1 cellular context compared by ENCODE assay signal in genomic region chr6:158072083-158072721, GRCh38.
A peak's percentile ranks its signal among the peaks of the same experiment; 100 is the strongest.
TF ChIP-seq lines count a peak whose summit lies in the region.

No MANE protein-coding gene starts in this region.

TF ChIP-seq in HepG2, 621 proteins besides CTCF, POLR2A, EP300 and RAD21 (continued from another document and continues in another):
- TF ChIP-seq KAT7 (CRISPR knock-in tag; IDR thresholded peaks at IDR 0.05; ENCODE audit: borderline replicate concordance): no peak
- no peak for TF ChIP-seq REST (IDR thresholded peaks at IDR 0.05; ENCODE audit: borderline replicate concordance in 1 of 2, low read depth in 1 of 2, low read length in 2 of 2)
- no peak; the same call in 1 of the 2 replicates for TF ChIP-seq SSRP1 (CRISPR knock-in tag; IDR thresholded peaks at IDR 0.05)
- TF ChIP-seq DNMT3B (CRISPR knock-in tag; conservative IDR thresholded peaks at IDR 0.05): peak; percentile 63; the same call in 1 of the 2 replicates
- no peak for TF ChIP-seq PBX2 (CRISPR knock-in tag; IDR thresholded peaks at IDR 0.05)
- TF ChIP-seq GZF1 (CRISPR knock-in tag; IDR thresholded peaks at IDR 0.05): no peak
- TF ChIP-seq MYPOP (CRISPR knock-in tag; IDR thresholded peaks at IDR 0.05): peak; percentile 73; the same call in 1 of the 2 replicates
- TF ChIP-seq, protein P1, sequence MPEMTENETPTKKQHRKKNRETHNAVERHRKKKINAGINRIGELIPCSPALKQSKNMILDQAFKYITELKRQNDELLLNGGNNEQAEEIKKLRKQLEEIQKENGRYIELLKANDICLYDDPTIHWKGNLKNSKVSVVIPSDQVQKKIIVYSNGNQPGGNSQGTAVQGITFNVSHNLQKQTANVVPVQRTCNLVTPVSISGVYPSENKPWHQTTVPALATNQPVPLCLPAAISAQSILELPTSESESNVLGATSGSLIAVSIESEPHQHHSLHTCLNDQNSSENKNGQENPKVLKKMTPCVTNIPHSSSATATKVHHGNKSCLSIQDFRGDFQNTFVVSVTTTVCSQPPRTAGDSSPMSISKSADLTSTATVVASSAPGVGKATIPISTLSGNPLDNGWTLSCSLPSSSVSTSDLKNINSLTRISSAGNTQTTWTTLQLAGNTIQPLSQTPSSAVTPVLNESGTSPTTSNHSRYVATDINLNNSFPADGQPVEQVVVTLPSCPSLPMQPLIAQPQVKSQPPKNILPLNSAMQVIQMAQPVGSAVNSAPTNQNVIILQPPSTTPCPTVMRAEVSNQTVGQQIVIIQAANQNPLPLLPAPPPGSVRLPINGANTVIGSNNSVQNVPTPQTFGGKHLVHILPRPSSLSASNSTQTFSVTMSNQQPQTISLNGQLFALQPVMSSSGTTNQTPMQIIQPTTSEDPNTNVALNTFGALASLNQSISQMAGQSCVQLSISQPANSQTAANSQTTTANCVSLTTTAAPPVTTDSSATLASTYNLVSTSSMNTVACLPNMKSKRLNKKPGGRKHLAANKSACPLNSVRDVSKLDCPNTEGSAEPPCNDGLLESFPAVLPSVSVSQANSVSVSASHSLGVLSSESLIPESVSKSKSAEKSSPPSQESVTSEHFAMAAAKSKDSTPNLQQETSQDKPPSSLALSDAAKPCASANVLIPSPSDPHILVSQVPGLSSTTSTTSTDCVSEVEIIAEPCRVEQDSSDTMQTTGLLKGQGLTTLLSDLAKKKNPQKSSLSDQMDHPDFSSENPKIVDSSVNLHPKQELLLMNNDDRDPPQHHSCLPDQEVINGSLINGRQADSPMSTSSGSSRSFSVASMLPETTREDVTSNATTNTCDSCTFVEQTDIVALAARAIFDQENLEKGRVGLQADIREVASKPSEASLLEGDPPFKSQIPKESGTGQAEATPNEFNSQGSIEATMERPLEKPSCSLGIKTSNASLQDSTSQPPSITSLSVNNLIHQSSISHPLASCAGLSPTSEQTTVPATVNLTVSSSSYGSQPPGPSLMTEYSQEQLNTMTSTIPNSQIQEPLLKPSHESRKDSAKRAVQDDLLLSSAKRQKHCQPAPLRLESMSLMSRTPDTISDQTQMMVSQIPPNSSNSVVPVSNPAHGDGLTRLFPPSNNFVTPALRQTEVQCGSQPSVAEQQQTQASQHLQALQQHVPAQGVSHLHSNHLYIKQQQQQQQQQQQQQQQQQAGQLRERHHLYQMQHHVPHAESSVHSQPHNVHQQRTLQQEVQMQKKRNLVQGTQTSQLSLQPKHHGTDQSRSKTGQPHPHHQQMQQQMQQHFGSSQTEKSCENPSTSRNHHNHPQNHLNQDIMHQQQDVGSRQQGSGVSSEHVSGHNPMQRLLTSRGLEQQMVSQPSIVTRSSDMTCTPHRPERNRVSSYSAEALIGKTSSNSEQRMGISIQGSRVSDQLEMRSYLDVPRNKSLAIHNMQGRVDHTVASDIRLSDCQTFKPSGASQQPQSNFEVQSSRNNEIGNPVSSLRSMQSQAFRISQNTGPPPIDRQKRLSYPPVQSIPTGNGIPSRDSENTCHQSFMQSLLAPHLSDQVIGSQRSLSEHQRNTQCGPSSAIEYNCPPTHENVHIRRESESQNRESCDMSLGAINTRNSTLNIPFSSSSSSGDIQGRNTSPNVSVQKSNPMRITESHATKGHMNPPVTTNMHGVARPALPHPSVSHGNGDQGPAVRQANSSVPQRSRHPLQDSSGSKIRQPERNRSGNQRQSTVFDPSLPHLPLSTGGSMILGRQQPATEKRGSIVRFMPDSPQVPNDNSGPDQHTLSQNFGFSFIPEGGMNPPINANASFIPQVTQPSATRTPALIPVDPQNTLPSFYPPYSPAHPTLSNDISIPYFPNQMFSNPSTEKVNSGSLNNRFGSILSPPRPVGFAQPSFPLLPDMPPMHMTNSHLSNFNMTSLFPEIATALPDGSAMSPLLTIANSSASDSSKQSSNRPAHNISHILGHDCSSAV (CRISPR knock-in tag; IDR thresholded peaks at IDR 0.05; ENCODE audit: borderline replicate concordance): no peak
- TF ChIP-seq, protein P2, sequence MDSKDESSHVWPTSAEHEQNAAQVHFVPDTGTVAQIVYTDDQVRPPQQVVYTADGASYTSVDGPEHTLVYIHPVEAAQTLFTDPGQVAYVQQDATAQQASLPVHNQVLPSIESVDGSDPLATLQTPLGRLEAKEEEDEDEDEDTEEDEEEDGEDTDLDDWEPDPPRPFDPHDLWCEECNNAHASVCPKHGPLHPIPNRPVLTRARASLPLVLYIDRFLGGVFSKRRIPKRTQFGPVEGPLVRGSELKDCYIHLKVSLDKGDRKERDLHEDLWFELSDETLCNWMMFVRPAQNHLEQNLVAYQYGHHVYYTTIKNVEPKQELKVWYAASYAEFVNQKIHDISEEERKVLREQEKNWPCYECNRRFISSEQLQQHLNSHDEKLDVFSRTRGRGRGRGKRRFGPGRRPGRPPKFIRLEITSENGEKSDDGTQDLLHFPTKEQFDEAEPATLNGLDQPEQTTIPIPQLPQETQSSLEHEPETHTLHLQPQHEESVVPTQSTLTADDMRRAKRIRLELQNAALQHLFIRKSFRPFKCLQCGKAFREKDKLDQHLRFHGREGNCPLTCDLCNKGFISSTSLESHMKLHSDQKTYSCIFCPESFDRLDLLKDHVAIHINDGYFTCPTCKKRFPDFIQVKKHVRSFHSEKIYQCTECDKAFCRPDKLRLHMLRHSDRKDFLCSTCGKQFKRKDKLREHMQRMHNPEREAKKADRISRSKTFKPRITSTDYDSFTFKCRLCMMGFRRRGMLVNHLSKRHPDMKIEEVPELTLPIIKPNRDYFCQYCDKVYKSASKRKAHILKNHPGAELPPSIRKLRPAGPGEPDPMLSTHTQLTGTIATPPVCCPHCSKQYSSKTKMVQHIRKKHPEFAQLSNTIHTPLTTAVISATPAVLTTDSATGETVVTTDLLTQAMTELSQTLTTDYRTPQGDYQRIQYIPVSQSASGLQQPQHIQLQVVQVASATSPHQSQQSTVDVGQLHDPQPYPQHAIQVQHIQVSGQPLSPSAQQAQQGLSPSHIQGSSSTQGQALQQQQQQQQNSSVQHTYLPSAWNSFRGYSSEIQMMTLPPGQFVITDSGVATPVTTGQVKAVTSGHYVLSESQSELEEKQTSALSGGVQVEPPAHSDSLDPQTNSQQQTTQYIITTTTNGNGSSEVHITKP (CRISPR knock-in tag; IDR thresholded peaks at IDR 0.05; ENCODE audit: low read depth): 0 out of 2 replicates have a peak, but pooled peaks have one; percentile 5
- no peak for TF ChIP-seq SIN3A (IDR thresholded peaks at IDR 0.05; ENCODE audit: borderline replicate concordance, low read depth, low read length)
- TF ChIP-seq ZC3H4 (CRISPR knock-in tag; IDR thresholded peaks at IDR 0.05; ENCODE audit: borderline replicate concordance): 0 out of 2 replicates have a peak, but pooled peaks have one; percentile 59
- TF ChIP-seq ZSCAN30 (CRISPR knock-in tag; IDR thresholded peaks at IDR 0.05): no peak
- no peak for TF ChIP-seq ZNF556 (CRISPR knock-in tag; IDR thresholded peaks at IDR 0.05; ENCODE audit: borderline replicate concordance)
- no peak for TF ChIP-seq ZNF615 (CRISPR knock-in tag; IDR thresholded peaks at IDR 0.05; ENCODE audit: borderline replicate concordance)
- no peak for TF ChIP-seq PHF8 (CRISPR knock-in tag; IDR thresholded peaks at IDR 0.05)
- TF ChIP-seq ZNF414 (CRISPR knock-in tag; IDR thresholded peaks at IDR 0.05): no peak
- TF ChIP-seq MEIS2 (CRISPR knock-in tag; IDR thresholded peaks at IDR 0.05): no peak
- no peak for TF ChIP-seq ZNF567 (CRISPR knock-in tag; IDR thresholded peaks at IDR 0.05; ENCODE audit: borderline replicate concordance)
- no peak for TF ChIP-seq ZNF101 (CRISPR knock-in tag; IDR thresholded peaks at IDR 0.05; ENCODE audit: borderline replicate concordance, low read depth)
- no peak for TF ChIP-seq PPARG (CRISPR knock-in tag; conservative IDR thresholded peaks at IDR 0.05)
- TF ChIP-seq SAP130 (CRISPR knock-in tag; IDR thresholded peaks at IDR 0.05; ENCODE audit: low read depth): peak; percentile 54
- no peak for TF ChIP-seq ZNF644 (CRISPR knock-in tag; IDR thresholded peaks at IDR 0.05; ENCODE audit: low read depth)
- TF ChIP-seq RCOR2 (CRISPR knock-in tag; IDR thresholded peaks at IDR 0.05): no peak
- TF ChIP-seq GATAD2A (CRISPR knock-in tag; IDR thresholded peaks at IDR 0.05): peak; percentile 65; the same call in 1 of the 2 replicates
- no peak for TF ChIP-seq MYNN (CRISPR knock-in tag; IDR thresholded peaks at IDR 0.05; ENCODE audit: low read depth)
- TF ChIP-seq ZNF230 (CRISPR knock-in tag; IDR thresholded peaks at IDR 0.05): no peak; the same call in 1 of the 2 replicates
- 0 out of 2 replicates have a peak, but pooled peaks have one; percentile 67 for TF ChIP-seq SNAPC2 (CRISPR knock-in tag; IDR thresholded peaks at IDR 0.05)
- TF ChIP-seq ZNF646 (CRISPR knock-in tag; IDR thresholded peaks at IDR 0.05): no peak
- no peak for TF ChIP-seq ZNF24 (IDR thresholded peaks at IDR 0.05)
